In genomic region chr11:121508449-121508848, GRCh38 we compare ENCODE assay signal across 22 cellular contexts. TPM values are rescaled to one million over a fixed set of nuclear protein-coding genes. Genes with fewer than 3 reads are reported as not detected.
DNase-seq lines count a peak whose midpoint lies in the region; ATAC-seq and TF ChIP-seq lines count a peak whose summit lies in the region.
"Had no signal": no experiment of that assay in that cellular context is flagged by ENCODE, and none has a peak within 500 bp of the region (broad histone marks: within the 10 kb centered on the region; RNA-seq: fewer than 3 reads in every experiment).

No MANE protein-coding gene starts in this region.

- H3K4me1 ChIP-seq in psoas muscle: no peaks in the 10 kb centered on the region
- H3K4me1 ChIP-seq: A549, esophagus muscularis mucosa, parathyroid adenoma, uterus had no signal

- ATAC-seq in psoas muscle: no peak
- ATAC-seq: A549; stimulated activated naive B cell treated with anti-CD40 and anti-IgM and Interleukin-4, amounts not matched to agents 10 μg/mL and 1 μg/mL and 100 μg/mL, for 72 hours had no signal

- TF ChIP-seq CTCF in retinal pigment epithelial cell (conservative IDR thresholded peaks at IDR 0.05; ENCODE audit: low read depth, low read length): no peak
- TF ChIP-seq CTCF in psoas muscle (IDR thresholded peaks at IDR 0.05): no peak
- no peak for TF ChIP-seq CTCF in GM13976 (IDR thresholded peaks at IDR 0.05; ENCODE audit: borderline replicate concordance, control extremely low read depth, extremely low read depth, insufficient read depth, missing control alignments)
- TF ChIP-seq CTCF in foreskin fibroblast (IDR thresholded peaks at IDR 0.05; ENCODE audit: low read depth, low read length): no peak

- DNase-seq in activated CD4-positive, alpha-beta memory T cell treated with anti-CD3 and anti-CD28 coated beads for 36 hours: no peak
- no peak for DNase-seq in activated CD4-positive, alpha-beta memory T cell treated with anti-CD3 and anti-CD28 coated beads, Interleukin-2, amount 10 ng/mL, durations not matched to agents 7 days and 5 days
- DNase-seq in inferior parietal cortex (ENCODE audit: extremely low spot score): peak; percentile 56
- DNase-seq in retinal pigment epithelial cell (ENCODE audit: low read depth): peak; percentile 12
- DNase-seq in psoas muscle: no peak
- DNase-seq in GM13976 (ENCODE audit: low spot score): no peak
- DNase-seq in foreskin fibroblast: no peak
- DNase-seq: activated gamma-delta T cell treated with Interleukin-2 at 50 U/mL for 16 hours; CD4-positive, CD25-positive, alpha-beta regulatory T cell; glutamatergic neuron; GOT3; NCI-H1092 treated with DMSO at 0.1 percent for 48 hours; spleen; stimulated activated naive B cell treated with anti-CD40 and anti-IgM and Interleukin-4, amounts not matched to agents 10 μg/mL and 1 μg/mL and 100 μg/mL, for 72 hours; SW 1271; uterus had no signal

- H3K27me3 Mint-ChIP-seq in activated CD4-positive, alpha-beta memory T cell treated with anti-CD3 and anti-CD28 coated beads for 36 hours: no peaks in the 10 kb centered on the region
- H3K27me3 Mint-ChIP-seq in activated CD4-positive, alpha-beta memory T cell treated with anti-CD3 and anti-CD28 coated beads, Interleukin-2, amount 10 ng/mL, durations not matched to agents 7 days and 5 days: no peaks in the 10 kb centered on the region
- H3K27me3 Mint-ChIP-seq: CD4-positive, CD25-positive, alpha-beta regulatory T cell; dendritic cell treated with granulocyte-macrophage colony-stimulating factor and Interleukin-4, amounts not matched to agents 40 ng/mL and 50 ng/mL, for 4 days; stimulated activated naive B cell treated with anti-CD40 and anti-IgM and Interleukin-4, amounts not matched to agents 10 μg/mL and 1 μg/mL and 100 μg/mL, for 72 hours had no signal

- peak overlapping the region; percentile 71 for H3K27ac ChIP-seq in angular gyrus (ENCODE audit: low read depth, low read length)
- no peak overlapping the region for H3K27ac ChIP-seq in psoas muscle
- H3K27ac ChIP-seq: A549, esophagus muscularis mucosa, parathyroid adenoma, spleen, uterus, VCaP had no signal

- H3K4me1 Mint-ChIP-seq in activated CD4-positive, alpha-beta memory T cell treated with anti-CD3 and anti-CD28 coated beads for 36 hours (ENCODE audit: low read depth): peaks cover 50% of the 10 kb centered on the region
- peaks cover 27% of the 10 kb centered on the region for H3K4me1 Mint-ChIP-seq in activated CD4-positive, alpha-beta memory T cell treated with anti-CD3 and anti-CD28 coated beads, Interleukin-2, amount 10 ng/mL, durations not matched to agents 7 days and 5 days

- H3K36me3 Mint-ChIP-seq in activated CD4-positive, alpha-beta memory T cell treated with anti-CD3 and anti-CD28 coated beads for 36 hours: peaks cover 47% of the 10 kb centered on the region
- peaks cover 81% of the 10 kb centered on the region for H3K36me3 Mint-ChIP-seq in activated CD4-positive, alpha-beta memory T cell treated with anti-CD3 and anti-CD28 coated beads, Interleukin-2, amount 10 ng/mL, durations not matched to agents 7 days and 5 days (ENCODE audit: low read depth)

- H3K4me3 Mint-ChIP-seq in activated CD4-positive, alpha-beta memory T cell treated with anti-CD3 and anti-CD28 coated beads for 36 hours: no peak overlapping the region
- H3K4me3 Mint-ChIP-seq in activated CD4-positive, alpha-beta memory T cell treated with anti-CD3 and anti-CD28 coated beads, Interleukin-2, amount 10 ng/mL, durations not matched to agents 7 days and 5 days: no peak overlapping the region
- H3K4me3 Mint-ChIP-seq: dendritic cell treated with granulocyte-macrophage colony-stimulating factor and Interleukin-4, amounts not matched to agents 40 ng/mL and 50 ng/mL, for 4 days; stimulated activated naive B cell treated with anti-CD40 and anti-IgM and Interleukin-4, amounts not matched to agents 10 μg/mL and 1 μg/mL and 100 μg/mL, for 72 hours had no signal

- H3K9me3 ChIP-seq in psoas muscle: peaks cover 16% of the 10 kb centered on the region
- H3K9me3 ChIP-seq: A549, uterus had no signal

- H3K27ac Mint-ChIP-seq in activated CD4-positive, alpha-beta memory T cell treated with anti-CD3 and anti-CD28 coated beads for 36 hours: peak overlapping the region; percentile 31
- H3K27ac Mint-ChIP-seq in activated CD4-positive, alpha-beta memory T cell treated with anti-CD3 and anti-CD28 coated beads, Interleukin-2, amount 10 ng/mL, durations not matched to agents 7 days and 5 days: no peak overlapping the region
- H3K27ac Mint-ChIP-seq: CD4-positive, CD25-positive, alpha-beta regulatory T cell; dendritic cell treated with granulocyte-macrophage colony-stimulating factor and Interleukin-4, amounts not matched to agents 40 ng/mL and 50 ng/mL, for 4 days; stimulated activated naive B cell treated with anti-CD40 and anti-IgM and Interleukin-4, amounts not matched to agents 10 μg/mL and 1 μg/mL and 100 μg/mL, for 72 hours had no signal

- CTCF ChIA-PET in activated CD4-positive, alpha-beta memory T cell treated with anti-CD3 and anti-CD28 coated beads for 36 hours (lab: Charles Lee): interaction anchor here (0.5 to 1.2 kb wide), 2 partner anchors 14 to 261 kb away, joined by 4 read pairs; no protein-coding TSS in a partner anchor
- CTCF ChIA-PET in activated CD4-positive, alpha-beta memory T cell treated with anti-CD3 and anti-CD28 coated beads, Interleukin-2, amount 10 ng/mL, durations not matched to agents 7 days and 5 days (lab: Charles Lee): interaction anchor here (1.3 kb wide), 1 partner anchor 9 kb away, joined by 5 read pairs; no protein-coding TSS in a partner anchor

- H3K4me3 ChIP-seq in retinal pigment epithelial cell (ENCODE audit: low read length): no peak overlapping the region
- H3K4me3 ChIP-seq in psoas muscle: no peak overlapping the region
- H3K4me3 ChIP-seq in foreskin fibroblast (ENCODE audit: low read depth in 1 of 2, low read length in 2 of 2): no peak overlapping the region
- H3K4me3 ChIP-seq: A549, esophagus muscularis mucosa, spleen, uterus had no signal

- in situ Hi-C loops in GM13976 (cut with MboI; ENCODE audit: low sequenced_read_pairs, unreplicated experiment): no loop called here

- POLR2A ChIA-PET in activated CD4-positive, alpha-beta memory T cell treated with anti-CD3 and anti-CD28 coated beads for 36 hours (lab: Charles Lee): interaction anchor here (0.6 to 1.9 kb wide), 4 partner anchors 9 to 71 kb away, joined by 3 to 6 read pairs (median 4); no protein-coding TSS in a partner anchor
- POLR2A ChIA-PET in activated CD4-positive, alpha-beta memory T cell treated with anti-CD3 and anti-CD28 coated beads, Interleukin-2, amount 10 ng/mL, durations not matched to agents 7 days and 5 days (lab: Charles Lee): no interaction called here

- no peaks in the 10 kb centered on the region for H3K27me3 ChIP-seq in psoas muscle (ENCODE audit: insufficient read depth in 3 of 3, low read length in 2 of 3)
- H3K27me3 ChIP-seq: esophagus muscularis mucosa, spleen, uterus had no signal

- intact Hi-C loops in activated CD4-positive, alpha-beta memory T cell treated with anti-CD3 and anti-CD28 coated beads for 36 hours (cut with micrococcal nuclease): no loop called here
- intact Hi-C loops in psoas muscle (cut with DNase I): no loop called here

- H3K36me3 ChIP-seq in psoas muscle (ENCODE audit: insufficient read depth in 1 of 2, low read depth in 1 of 2): no peaks in the 10 kb centered on the region
- H3K36me3 ChIP-seq: uterus had no signal

- peaks cover 15% of the 10 kb centered on the region for H3K9me3 Mint-ChIP-seq in activated CD4-positive, alpha-beta memory T cell treated with anti-CD3 and anti-CD28 coated beads for 36 hours
- peaks cover 12% of the 10 kb centered on the region for H3K9me3 Mint-ChIP-seq in activated CD4-positive, alpha-beta memory T cell treated with anti-CD3 and anti-CD28 coated beads, Interleukin-2, amount 10 ng/mL, durations not matched to agents 7 days and 5 days

RNA-seq across cellular contexts. Expression of gene SORL1, which starts 56.3 kb away (rescaled TPM):
- 10 to 100 TPM; 48.1 to 49.3 TPM for total RNA-seq in activated CD4-positive, alpha-beta memory T cell treated with anti-CD3 and anti-CD28 coated beads for 36 hours
- total RNA-seq in activated CD4-positive, alpha-beta memory T cell treated with anti-CD3 and anti-CD28 coated beads, Interleukin-2, amount 10 ng/mL, durations not matched to agents 7 days and 5 days: 100 to 1,000 TPM; 115 to 116 TPM
- total RNA-seq in psoas muscle: 1 to 10 TPM; 1.5 to 3.3 (median 2.5) TPM
- under 1 TPM; 0.07 to 0.23 (median 0.13) TPM for polyA plus RNA-seq in psoas muscle

Comparison
In these comparisons a context has a peak if more than half of its experiments do, and no peak if none do; other contexts are left out.
1. DNase-seq: peak in inferior parietal cortex (single experiment) and retinal pigment epithelial cell (single experiment); none in activated CD4-positive, alpha-beta memory T cell treated with anti-CD3 and anti-CD28 coated beads for 36 hours (single experiment), activated CD4-positive, alpha-beta memory T cell treated with anti-CD3 and anti-CD28 coated beads, Interleukin-2, amount 10 ng/mL, durations not matched to agents 7 days and 5 days (single experiment), psoas muscle (0 of 2), GM13976 (single experiment) and foreskin fibroblast (0 of 2).
2. RNA of gene SORL1, which starts 56.3 kb away (total RNA-seq): 115 to 116 TPM in activated CD4-positive, alpha-beta memory T cell treated with anti-CD3 and anti-CD28 coated beads, Interleukin-2, amount 10 ng/mL, durations not matched to agents 7 days and 5 days and 48.1 to 49.3 TPM in activated CD4-positive, alpha-beta memory T cell treated with anti-CD3 and anti-CD28 coated beads for 36 hours; 1.5 to 3.3 TPM in psoas muscle; every median in the first group is over 10 times any median in the second.